In the genomic region with DNA sequence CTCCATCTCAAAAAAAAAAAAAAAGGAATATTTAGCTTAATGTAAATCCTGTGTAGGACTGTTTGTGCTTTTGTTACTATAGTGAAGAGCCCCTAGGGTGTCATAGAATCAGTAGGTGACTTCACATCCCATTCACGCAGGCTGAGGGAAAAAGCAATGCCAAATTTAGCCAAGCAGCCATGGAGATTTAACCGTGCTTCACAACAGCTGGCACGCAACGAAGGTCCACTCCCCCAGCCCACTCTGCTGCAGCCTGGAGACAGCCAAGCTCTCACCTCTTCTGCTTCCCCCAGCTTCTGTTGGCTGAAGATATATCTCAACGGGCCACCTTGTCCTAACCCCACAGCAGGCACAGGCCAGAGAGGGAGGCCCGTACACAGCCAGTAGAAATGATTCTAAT, we compare ENCODE assay signal across 19 cellular contexts.
A peak's percentile ranks its signal among the peaks of the same experiment; 100 is the strongest.
DNase-seq lines count a peak whose midpoint lies in the region; ATAC-seq and TF ChIP-seq lines count a peak whose summit lies in the region.
"Had no signal": no experiment of that assay in that cellular context is flagged by ENCODE, and none has a peak within 500 bp of the region (broad histone marks: within the 10 kb centered on the region; RNA-seq: fewer than 3 reads in every experiment).

No MANE protein-coding gene starts in this region.

- no peak overlapping the region for H3K4ac ChIP-seq in IMR-90 (ENCODE audit: low read depth, low read length)

- intact Hi-C loops in IMR-90 (cut with micrococcal nuclease) (no loop called here), left cardiac atrium (cut with DNase I) (no loop called here)

- no peak for TF ChIP-seq POLR2A in IMR-90 (IDR thresholded peaks at IDR 0.05; ENCODE audit: low read depth, low read length)

- POLR2A ChIA-PET in IMR-90 (lab: Charles Lee; ENCODE audit: unreplicated experiment), result interaction anchor here (0.7 kb wide), 1 partner anchor 68 kb away, joined by 3 read pairs; no protein-coding TSS in a partner anchor

- H4K91ac ChIP-seq in IMR-90 (ENCODE audit: insufficient read depth, low read depth, low read length), result no peak overlapping the region

- in situ Hi-C loops in IMR-90 (cut with MboI; ENCODE audit: low sequenced_read_pairs), result no loop called here
- in situ Hi-C loops in brain microvascular endothelial cell (cut with HindIII; ENCODE audit: low pct_ligation_motif_present, low sequenced_read_pairs), result no loop called here

- peaks cover 9% of the 10 kb centered on the region; the same call in 1 of the 2 replicates for H3K9me1 ChIP-seq in IMR-90 (ENCODE audit: insufficient read depth, low read length)

- no peak for TF ChIP-seq RAD21 in IMR-90 (IDR thresholded peaks at IDR 0.05; ENCODE audit: low read length)

- no peak overlapping the region for H3K14ac ChIP-seq in IMR-90 (replicated peaks; ENCODE audit: low read depth, low read length)

- H2BK5ac ChIP-seq in IMR-90 (ENCODE audit: low read depth, low read length, poor library complexity, severe bottlenecking), result no peak overlapping the region

- H2AFZ ChIP-seq in IMR-90 (replicated peaks; ENCODE audit: low read length, poor library complexity), result no peak overlapping the region

- H2BK120ac ChIP-seq in IMR-90 (ENCODE audit: low read depth, low read length), result no peak overlapping the region

- H3K27ac ChIP-seq in IMR-90 (ENCODE audit: insufficient read depth, low read length), result no peak overlapping the region
- no peak overlapping the region for H3K27ac ChIP-seq in brain microvascular endothelial cell
- peak overlapping the region; percentile 85 for H3K27ac ChIP-seq in rectal smooth muscle tissue (ENCODE audit: low read depth, low read length)
- H3K27ac ChIP-seq: suprapubic skin had no signal

- WGBS in IMR-90 (ENCODE audit: extremely low coverage in 2 of 2, insufficient read length in 1 of 2), 2 experiments, result 100% methylated on average over 1 of the region's 6 CpGs; no CpG with 5 or more reads in 1 of the 2 experiments

- H2BK15ac ChIP-seq in IMR-90 (ENCODE audit: low read depth, low read length), result no peak overlapping the region

- no peak overlapping the region for H3K4me2 ChIP-seq in IMR-90 (ENCODE audit: low read depth, low read length)

- no peak overlapping the region for H3K18ac ChIP-seq in IMR-90 (ENCODE audit: low read depth, low read length)

- H3K4me3 ChIP-seq in IMR-90 (ENCODE audit: insufficient read depth, low read depth, low read length) (no peak overlapping the region), brain microvascular endothelial cell (ENCODE audit: low read depth, low read length) (no peak overlapping the region), rectal smooth muscle tissue (ENCODE audit: low read length) (no peak overlapping the region), foreskin fibroblast (ENCODE audit: low read depth in 1 of 2, low read length in 2 of 2) (no peak overlapping the region)
- H3K4me3 ChIP-seq: breast epithelium, suprapubic skin had no signal

- no peaks in the 10 kb centered on the region for H3K79me1 ChIP-seq in IMR-90 (ENCODE audit: low read depth in 1 of 2, low read length in 2 of 2)

- CTCF ChIA-PET in IMR-90 (lab: Yijun Ruan, JAX), result no interaction called here

- H3K27me3 ChIP-seq in IMR-90 (ENCODE audit: control insufficient read depth, insufficient read depth, low read length) (no peaks in the 10 kb centered on the region), brain microvascular endothelial cell (replicated peaks) (no peaks in the 10 kb centered on the region), rectal smooth muscle tissue (ENCODE audit: control insufficient read depth, insufficient read depth, low read length) (no peaks in the 10 kb centered on the region)
- H3K27me3 ChIP-seq: breast epithelium, suprapubic skin had no signal

- ATAC-seq in IMR-90 (ENCODE audit: low read depth) (peak; percentile 35; the same call in 1 of the 2 replicates), left cardiac atrium (peak; percentile 51 to 69)
- ATAC-seq: activated CD4-positive, CD25-positive, alpha-beta regulatory T cell treated with anti-CD3 and anti-CD28 coated beads, Interleukin-2, amount 50 U/mL, for 24 hours; activated naive CD8-positive, alpha-beta T cell treated with anti-CD3 and anti-CD28 coated beads, Interleukin-2, amount 50 U/mL, for 24 hours; HCT116 had no signal

- no peak overlapping the region for H2AK5ac ChIP-seq in IMR-90 (ENCODE audit: low read depth, low read length)

- no peak overlapping the region for H2BK20ac ChIP-seq in IMR-90 (ENCODE audit: low read depth, low read length)

- BruUV-seq in IMR-90 (replicated peaks; lab: Mats Ljungman, UMichigan), result no TSS peak

- H2AK9ac ChIP-seq in IMR-90 (replicated peaks; ENCODE audit: low read depth, low read length, poor library complexity), result no peak overlapping the region

- no peak overlapping the region for H3K56ac ChIP-seq in IMR-90 (ENCODE audit: extremely low read depth, insufficient read depth, low read length)

- H4K20me1 ChIP-seq in IMR-90 (ENCODE audit: insufficient read depth, low read length), result no peaks in the 10 kb centered on the region

- peaks cover 11% of the 10 kb centered on the region for H3K36me3 ChIP-seq in IMR-90 (ENCODE audit: control insufficient read depth, insufficient read depth, low read length)
- no peaks in the 10 kb centered on the region for H3K36me3 ChIP-seq in brain microvascular endothelial cell (replicated peaks)
- no peaks in the 10 kb centered on the region for H3K36me3 ChIP-seq in rectal smooth muscle tissue (ENCODE audit: control insufficient read depth, insufficient read depth, low read length)
- H3K36me3 ChIP-seq: breast epithelium had no signal

- no peak overlapping the region for H4K8ac ChIP-seq in IMR-90 (ENCODE audit: low read depth in 2 of 2, low read length in 2 of 2)

- TF ChIP-seq CTCF in IMR-90 (conservative IDR thresholded peaks at IDR 0.05; ENCODE audit: low read depth, low read length) (no peak), brain microvascular endothelial cell (IDR thresholded peaks at IDR 0.05; ENCODE audit: low read depth, low read length, missing control alignments) (no peak), foreskin fibroblast (IDR thresholded peaks at IDR 0.05; ENCODE audit: low read depth, low read length) (no peak)

- H3K23ac ChIP-seq in IMR-90 (ENCODE audit: low read depth, low read length), result no peak overlapping the region

- H3K4me1 ChIP-seq in IMR-90 (ENCODE audit: control insufficient read depth, insufficient read depth, low read length), result no peaks in the 10 kb centered on the region
- peaks cover 37% of the 10 kb centered on the region for H3K4me1 ChIP-seq in rectal smooth muscle tissue (ENCODE audit: control insufficient read depth, insufficient read depth, low read length)
- H3K4me1 ChIP-seq: breast epithelium, suprapubic skin had no signal

- no peak for DNase-seq in IMR-90
- peak; percentile 11 for DNase-seq in brain microvascular endothelial cell
- DNase-seq in left cardiac atrium, result peak; percentile 55
- no peak for DNase-seq in pons (ENCODE audit: low spot score)
- DNase-seq in foreskin fibroblast, result no peak
- DNase-seq in mucosa of gallbladder (ENCODE audit: low spot score), result no peak
- no peak for DNase-seq in activated effector memory CD4-positive, alpha-beta T cell treated with Interleukin-2 at 50 U/mL for 16 hours
- DNase-seq: ACHN; activated naive CD8-positive, alpha-beta T cell treated with anti-CD3 and anti-CD28 coated beads, Interleukin-2, amount 50 U/mL, for 24 hours; activated T-cell treated with anti-CD3 and anti-CD28 coated beads, Interleukin-2, amount 50 U/mL, for 48 hours; NCI-H1105; NCI-H2081 treated with DMSO at 0.1 percent for 48 hours; NCI-H526; stimulated activated CD8-positive, alpha-beta memory T cell treated with anti-CD3 and anti-CD28 coated beads, Interleukin-4, amount 100 ng/mL, for 48 hours had no signal

- dilution Hi-C loops in IMR-90 (cut with HindIII; ENCODE audit: low sequenced_read_pairs, unreplicated experiment), result no loop called here

- H3K9me3 ChIP-seq in IMR-90 (ENCODE audit: control insufficient read depth, insufficient read depth, low read length), result no peaks in the 10 kb centered on the region
- H3K9me3 ChIP-seq: breast epithelium, suprapubic skin had no signal

- H3K9ac ChIP-seq in IMR-90 (ENCODE audit: low read depth, low read length) (no peak overlapping the region), rectal smooth muscle tissue (ENCODE audit: low read length) (no peak overlapping the region)

- H4K5ac ChIP-seq in IMR-90 (ENCODE audit: low read depth, low read length), result no peak overlapping the region

TF ChIP-seq in IMR-90, 13 proteins besides CTCF, POLR2A, EP300 and RAD21:
- TF ChIP-seq BHLHE40 (IDR thresholded peaks at IDR 0.05; ENCODE audit: low read depth, low read length) (no peak), RCOR1 (IDR thresholded peaks at IDR 0.05; ENCODE audit: insufficient replicate concordance, low read length) (no peak), CHD1 (IDR thresholded peaks at IDR 0.05; ENCODE audit: low read depth, low read length) (no peak), NFE2L2 (IDR thresholded peaks at IDR 0.05; ENCODE audit: low read depth, low read length) (no peak), MXI1 (IDR thresholded peaks at IDR 0.05; ENCODE audit: borderline replicate concordance, low read depth, low read length) (no peak)

Comparison
In these comparisons a context has a peak if more than half of its experiments do, and no peak if none do; other contexts are left out.
1. DNase-seq: peak in brain microvascular endothelial cell (single experiment) and left cardiac atrium (single experiment); none in IMR-90 (single experiment), pons (single experiment), foreskin fibroblast (0 of 2), mucosa of gallbladder (single experiment) and activated effector memory CD4-positive, alpha-beta T cell treated with Interleukin-2 at 50 U/mL for 16 hours (single experiment).